In genomic region chr13:69857188-69857821, GRCh38 we compare ENCODE assay signal across 1 cellular context.
TF ChIP-seq lines count a peak whose summit lies in the region.

No MANE protein-coding gene starts in this region.

TF ChIP-seq in GM23338, 12 proteins besides CTCF, POLR2A, EP300 and RAD21 (continued from another document):
- TF ChIP-seq ZNF462 (CRISPR knock-in tag; IDR thresholded peaks at IDR 0.05) = no peak
